ENCODE assay signal across 27 cellular contexts in genomic region chr11:44356351-44356750, GRCh38. TPM values are rescaled to one million over a fixed set of nuclear protein-coding genes. Genes with fewer than 3 reads are reported as not detected.
"Had no signal": no experiment of that assay in that cellular context is flagged by ENCODE, and none has a peak within 500 bp of the region (broad histone marks: within the 10 kb centered on the region; RNA-seq: fewer than 3 reads in every experiment).

No MANE protein-coding gene starts in this region.

- H3K9ac ChIP-seq: parathyroid adenoma had no signal

- H2AFZ ChIP-seq: parathyroid adenoma had no signal

- H3K27me3 ChIP-seq: right atrium auricular region, transverse colon, vagina had no signal

- DNase-seq: effector memory CD8-positive, alpha-beta T cell; erythroblast; esophagus squamous epithelium; foreskin melanocyte; glutamatergic neuron; heart right ventricle; hippocampal formation; left cardiac atrium; left lung; mesenchymal stem cell; mucosa of descending colon; naive B cell; stimulated activated CD4-positive, alpha-beta T cell treated with anti-CD3 and anti-CD28 coated beads, Interleukin-12 subunit alpha, Interleukin-12 subunit beta, amount 100 ng/mL, for 4 hours; stimulated activated CD4-positive, alpha-beta T cell treated with anti-CD3 and anti-CD28 coated beads, Interleukin-1b, Interleukin-23, amount 100 ng/mL, for 48 hours; stimulated activated CD4-positive, alpha-beta T cell treated with anti-CD3 and anti-CD28 coated beads, Interleukin-4, amount 100 ng/mL, for 1 hour; stimulated activated CD8-positive, alpha-beta memory T cell treated with anti-CD3 and anti-CD28 coated beads, Interleukin-4, amount 100 ng/mL, for 48 hours; stimulated activated naive CD4-positive, alpha-beta T cell; stimulated activated naive CD8-positive, alpha-beta T cell treated with anti-CD3 and anti-CD28 coated beads, Interleukin-15, amount 100 ng/mL, for 72 hours; transverse colon had no signal

- H3K4me1 ChIP-seq: esophagus squamous epithelium, heart right ventricle, left lung, parathyroid adenoma, prostate gland, right atrium auricular region, suprapubic skin, transverse colon, vagina had no signal

- H3K4me2 ChIP-seq: smooth muscle cell had no signal

- H3K27ac ChIP-seq: esophagus squamous epithelium, heart right ventricle, left lung, parathyroid adenoma, prostate gland, right atrium auricular region, suprapubic skin, transverse colon, vagina had no signal

- H3K9me3 ChIP-seq: esophagus squamous epithelium, heart right ventricle, left lung, mucosa of descending colon, prostate gland, right atrium auricular region, suprapubic skin, transverse colon, vagina had no signal

- H3K4me3 ChIP-seq: esophagus squamous epithelium, heart right ventricle, left lung, mucosa of descending colon, prostate gland, right atrium auricular region, smooth muscle cell, suprapubic skin, transverse colon, vagina had no signal

- H3K36me3 ChIP-seq: esophagus squamous epithelium, heart right ventricle, left lung, prostate gland, right atrium auricular region, suprapubic skin, transverse colon, vagina had no signal

- ATAC-seq: effector memory CD8-positive, alpha-beta T cell; heart right ventricle; left cardiac atrium; left lung; mucosa of descending colon; natural killer cell treated with Interleukin-12 subunit alpha and Interleukin-12 subunit beta and Interleukin-15 and Interleukin-18, amount 100 ng/mL, for 72 hours; sciatic nerve; stimulated activated naive CD8-positive, alpha-beta T cell treated with anti-CD3 and anti-CD28 coated beads, Interleukin-15, amount 100 ng/mL, for 72 hours had no signal

RNA-seq across cellular contexts. Expression of gene ALX4, which starts 46.4 kb away (rescaled TPM):
- polyA plus RNA-seq: smooth muscle cell had no signal
